ENCODE assay signal across 1 cellular context in genomic region chr7:138246391-138246790, GRCh38.
TF ChIP-seq lines count a peak whose summit lies in the region.

No MANE protein-coding gene starts in this region.

TF ChIP-seq in SK-N-SH, 30 proteins besides CTCF, POLR2A, EP300 and RAD21 (continued from another document):
- TF ChIP-seq USF2 (IDR thresholded peaks at IDR 0.05; ENCODE audit: borderline replicate concordance, low read depth, low read length) (no peak), MEF2A (IDR thresholded peaks at IDR 0.05; ENCODE audit: borderline replicate concordance, low read depth) (no peak), RFX5 (IDR thresholded peaks at IDR 0.05; ENCODE audit: low read length) (no peak), JUND (IDR thresholded peaks at IDR 0.05) (no peak), TAF1 (IDR thresholded peaks at IDR 0.05; ENCODE audit: borderline replicate concordance, low read depth, low read length) (no peak), GATA2 (CRISPR knock-in tag; IDR thresholded peaks at IDR 0.05) (no peak), FOSL2 (IDR thresholded peaks at IDR 0.05; ENCODE audit: borderline replicate concordance, low read depth) (no peak), MXI1 (IDR thresholded peaks at IDR 0.05; ENCODE audit: low read depth, low read length) (no peak), MAX (IDR thresholded peaks at IDR 0.05; ENCODE audit: low read depth) (no peak), ELF1 (IDR thresholded peaks at IDR 0.05) (no peak), GABPA (IDR thresholded peaks at IDR 0.05; ENCODE audit: low read depth) (no peak), TEAD4 (IDR thresholded peaks at IDR 0.05; ENCODE audit: borderline replicate concordance, insufficient read depth) (no peak), REST (IDR thresholded peaks at IDR 0.05; ENCODE audit: low read depth, low read length) (no peak)
